Comparison of ENCODE assay signal across 20 cellular contexts in the genomic region with DNA sequence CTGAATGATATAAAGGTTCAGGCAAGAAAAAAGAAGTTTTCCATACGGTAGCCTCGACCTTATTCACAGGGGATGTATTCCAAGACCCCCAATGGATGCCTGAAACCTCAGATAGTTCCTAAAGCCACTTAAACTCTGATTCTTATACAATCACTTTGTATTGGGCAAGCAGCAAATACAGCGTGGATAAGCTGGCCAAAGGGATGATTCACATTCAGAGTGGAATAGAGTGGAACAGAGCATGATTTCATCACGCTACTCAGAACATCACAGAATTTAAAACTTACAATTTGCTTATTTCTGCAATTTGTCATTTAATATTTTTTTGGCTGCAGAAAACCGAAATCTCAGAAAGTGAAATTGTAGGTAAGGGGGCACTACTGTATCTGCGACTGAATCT. TPM values are rescaled to one million over a fixed set of nuclear protein-coding genes. Genes with fewer than 3 reads are reported as not detected.
"Had no signal": no experiment of that assay in that cellular context is flagged by ENCODE, and none has a peak within 500 bp of the region (broad histone marks: within the 10 kb centered on the region; RNA-seq: fewer than 3 reads in every experiment).

No MANE protein-coding gene starts in this region.

- ATAC-seq: effector memory CD8-positive, alpha-beta T cell; gastroesophageal sphincter; left colon; psoas muscle; right lobe of liver; stimulated activated effector memory CD8-positive, alpha-beta T cell treated with anti-CD3 and anti-CD28 coated beads, Interleukin-12 subunit alpha, Interleukin-12 subunit beta, amount 100 ng/mL, for 72 hours; stimulated activated naive CD8-positive, alpha-beta T cell treated with anti-CD3 and anti-CD28 coated beads, Interleukin-15, Interleukin-2, amounts not matched to agents 100 U/mL and 50 U/mL, for 24 hours had no signal

- DNase-seq: effector memory CD8-positive, alpha-beta T cell; esophagus squamous epithelium; glutamatergic neuron; immature natural killer cell; left colon; mesendoderm; naive B cell; nephron progenitor cell; psoas muscle; retina; right lobe of liver; stimulated activated CD4-positive, alpha-beta T cell treated with anti-CD3 and anti-CD28 coated beads, Interleukin-4, amount 100 ng/mL, for 1 hour; stimulated activated CD8-positive, alpha-beta memory T cell treated with anti-CD3 and anti-CD28 coated beads, Interleukin-4, amount 100 ng/mL, for 48 hours; stimulated activated naive CD8-positive, alpha-beta T cell treated with anti-CD3 and anti-CD28 coated beads, Interleukin-15, Interleukin-2, amounts not matched to agents 100 U/mL and 50 U/mL, for 24 hours; thyroid gland had no signal

- H3K27ac ChIP-seq: esophagus squamous epithelium, gastroesophageal sphincter, psoas muscle, right lobe of liver, suprapubic skin, thyroid gland had no signal

- H3K4me1 ChIP-seq: esophagus squamous epithelium, gastroesophageal sphincter, psoas muscle, right lobe of liver, suprapubic skin, thyroid gland had no signal

- H3K4me3 ChIP-seq: esophagus squamous epithelium, gastroesophageal sphincter, psoas muscle, right lobe of liver, suprapubic skin, thyroid gland had no signal

- H3K27me3 ChIP-seq: esophagus squamous epithelium, gastroesophageal sphincter, right lobe of liver, suprapubic skin, thyroid gland had no signal

- H3K36me3 ChIP-seq: esophagus squamous epithelium, gastroesophageal sphincter, right lobe of liver, suprapubic skin, thyroid gland had no signal

- H3K9me3 ChIP-seq: esophagus squamous epithelium, gastroesophageal sphincter, psoas muscle, right lobe of liver, suprapubic skin, thyroid gland had no signal

RNA-seq across cellular contexts. Expression of a gene that starts 40.5 kb away (rescaled TPM):
- total RNA-seq: epithelial cell of proximal tubule, esophagus squamous epithelium, gastroesophageal sphincter, left colon, lung microvascular endothelial cell, psoas muscle, right lobe of liver, thyroid gland had no signal
